ENCODE assay signal across 25 cellular contexts in genomic region chr5:16542275-16542674, GRCh38.
DNase-seq lines count a peak whose midpoint lies in the region; ATAC-seq, FAIRE-seq and TF ChIP-seq lines count a peak whose summit lies in the region.
"Had no signal": no experiment of that assay in that cellular context is flagged by ENCODE, and none has a peak within 500 bp of the region (broad histone marks: within the 10 kb centered on the region; RNA-seq: fewer than 3 reads in every experiment).

No MANE protein-coding gene starts in this region.

- peaks cover 45% of the 10 kb centered on the region for H3K4me1 Mint-ChIP-seq in T-helper 17 cell
- H3K4me1 Mint-ChIP-seq in activated naive CD4-positive, alpha-beta T cell treated with anti-CD3 and anti-CD28 coated beads for 36 hours (ENCODE audit: low read depth) = peaks cover 51% of the 10 kb centered on the region

- no peak overlapping the region for H3K4me3 Mint-ChIP-seq in T-helper 17 cell
- H3K4me3 Mint-ChIP-seq in activated naive CD4-positive, alpha-beta T cell treated with anti-CD3 and anti-CD28 coated beads for 36 hours = no peak overlapping the region
- H3K4me3 Mint-ChIP-seq: activated naive CD8-positive, alpha-beta T cell; activated T-helper 17 cell treated with anti-CD3 and anti-CD28 coated beads, Interleukin-2, amount 50 U/mL, for 72 hours had no signal

- no peak for FAIRE-seq in kidney (lab: Jason Lieb, UNC)
- FAIRE-seq: frontal cortex had no signal

- H3K36me3 Mint-ChIP-seq in T-helper 17 cell (ENCODE audit: low read depth) = peaks cover 4% of the 10 kb centered on the region
- H3K36me3 Mint-ChIP-seq in activated naive CD4-positive, alpha-beta T cell treated with anti-CD3 and anti-CD28 coated beads for 36 hours (ENCODE audit: low read depth) = peaks cover 11% of the 10 kb centered on the region

- ATAC-seq in T-helper 17 cell (no peak), sciatic nerve (no peak)
- ATAC-seq: activated T-helper 17 cell treated with anti-CD3 and anti-CD28 coated beads, Interleukin-2, amount 50 U/mL, for 72 hours; SK-N-SH treated with all-trans-retinoic acid at 6 μM for 48 hours had no signal

- no peaks in the 10 kb centered on the region for H3K9me3 Mint-ChIP-seq in activated naive CD4-positive, alpha-beta T cell treated with anti-CD3 and anti-CD28 coated beads for 36 hours
- H3K9me3 Mint-ChIP-seq: activated T-helper 17 cell treated with anti-CD3 and anti-CD28 coated beads, Interleukin-2, amount 50 U/mL, for 72 hours had no signal

- H3K9ac ChIP-seq in kidney (ENCODE audit: low read length in 2 of 2) = no peak overlapping the region

- intact Hi-C loops in activated naive CD4-positive, alpha-beta T cell treated with anti-CD3 and anti-CD28 coated beads for 36 hours (cut with micrococcal nuclease) = no loop called here
- intact Hi-C loops in kidney (cut with DNase I) = no loop called here
- intact Hi-C loops in sciatic nerve (cut with DNase I) = no loop called here

- no peak overlapping the region for H3K4me3 ChIP-seq in kidney (ENCODE audit: low read length in 2 of 2)
- H3K4me3 ChIP-seq: ascending aorta, esophagus muscularis mucosa, lung had no signal

- no peaks in the 10 kb centered on the region for H3K27me3 Mint-ChIP-seq in T-helper 17 cell
- no peaks in the 10 kb centered on the region for H3K27me3 Mint-ChIP-seq in activated naive CD4-positive, alpha-beta T cell treated with anti-CD3 and anti-CD28 coated beads for 36 hours (ENCODE audit: low read depth)
- H3K27me3 Mint-ChIP-seq: activated naive CD8-positive, alpha-beta T cell; activated T-helper 17 cell treated with anti-CD3 and anti-CD28 coated beads, Interleukin-2, amount 50 U/mL, for 72 hours had no signal

- peak overlapping the region; percentile 8 for H3K27ac Mint-ChIP-seq in T-helper 17 cell
- no peak overlapping the region for H3K27ac Mint-ChIP-seq in activated naive CD4-positive, alpha-beta T cell treated with anti-CD3 and anti-CD28 coated beads for 36 hours
- H3K27ac Mint-ChIP-seq: activated T-helper 17 cell treated with anti-CD3 and anti-CD28 coated beads, Interleukin-2, amount 50 U/mL, for 72 hours had no signal

- H3K9me3 ChIP-seq in T-helper 17 cell (ENCODE audit: control insufficient read depth, low read length, poor library complexity, severe bottlenecking) (no peaks in the 10 kb centered on the region), kidney (ENCODE audit: control insufficient read depth in 1 of 2, low read length in 2 of 2) (no peaks in the 10 kb centered on the region)
- H3K9me3 ChIP-seq: ascending aorta, esophagus muscularis mucosa, neutrophil had no signal

- H3K4me1 ChIP-seq in kidney (ENCODE audit: control insufficient read depth in 1 of 2, insufficient read depth in 1 of 2, low read depth in 1 of 2, low read length in 2 of 2) = peaks cover 2 to 22% of the 10 kb centered on the region in 2 donors

- peak; percentile 88 for DNase-seq in DMS53 (lab: John Stamatoyannopoulos, UW)
- DNase-seq in NCI-H2081 treated with DMSO at 0.1 percent for 48 hours (lab: John Stamatoyannopoulos, UW) = peak; percentile 14
- no peak for DNase-seq in T-helper 17 cell
- peak; percentile 43 for DNase-seq in renal cortical epithelial cell (ENCODE audit: low read depth)
- DNase-seq in activated naive CD4-positive, alpha-beta T cell treated with anti-CD3 and anti-CD28 coated beads for 36 hours = no peak
- DNase-seq in kidney = no peak
- DNase-seq in sciatic nerve (ENCODE audit: low spot score) = no peak
- DNase-seq: activated CD4-positive, alpha-beta T cell treated with anti-CD3 and anti-CD28 coated beads, Interleukin-2, amount 50 U/mL, for 1 hour; central memory CD4-positive, alpha-beta T cell; effector CD4-positive, alpha-beta T cell; EL; GOT3; islet precursor cell; NCI-H1092 treated with DMSO at 0.1 percent for 48 hours; NCI-H226; stimulated activated CD4-positive, alpha-beta T cell treated with anti-CD3 and anti-CD28 coated beads, Interleukin-4, amount 100 ng/mL, for 1 hour; stimulated activated naive CD4-positive, alpha-beta T cell treated with Interleukin-2 at 50 U/mL for 16 hours had no signal

- no peaks in the 10 kb centered on the region for H3K36me3 ChIP-seq in kidney (ENCODE audit: control insufficient read depth in 1 of 2, insufficient read depth in 2 of 2, low read length in 2 of 2)
- H3K36me3 ChIP-seq: ascending aorta, esophagus muscularis mucosa, neutrophil had no signal

- H3K27ac ChIP-seq in kidney (ENCODE audit: low read depth in 2 of 2, low read length in 2 of 2) = no peak overlapping the region
- H3K27ac ChIP-seq: ascending aorta, esophagus muscularis mucosa, neutrophil had no signal

- CTCF ChIA-PET in activated naive CD4-positive, alpha-beta T cell treated with anti-CD3 and anti-CD28 coated beads for 36 hours (lab: Charles Lee) = interaction anchor here (0.7 to 1.7 kb wide), 3 partner anchors 9 to 86 kb away, joined by 3 read pairs; no protein-coding TSS in a partner anchor

- TF ChIP-seq CTCF in kidney (IDR thresholded peaks at IDR 0.05; ENCODE audit: borderline replicate concordance, extremely low read depth, insufficient read depth) = no peak

Comparison
In these comparisons a context has a peak if more than half of its experiments do, and no peak if none do; other contexts are left out.
1. DNase-seq: peak in DMS53 (single experiment), NCI-H2081 treated with DMSO at 0.1 percent for 48 hours (single experiment) and renal cortical epithelial cell (single experiment); none in T-helper 17 cell (0 of 3), activated naive CD4-positive, alpha-beta T cell treated with anti-CD3 and anti-CD28 coated beads for 36 hours (single experiment), kidney (single experiment) and sciatic nerve (single experiment).